Comparison of ENCODE assay signal across 1 cellular context in genomic region chr16:71780521-71781089, GRCh38.
TF ChIP-seq lines count a peak whose summit lies in the region.

No MANE protein-coding gene starts in this region.

TF ChIP-seq in GM23338, 12 proteins besides CTCF, POLR2A, EP300 and RAD21 (continued from another document):
- TF ChIP-seq REST (IDR thresholded peaks at IDR 0.05; ENCODE audit: unreplicated experiment) (no peak), POLR2AphosphoS5 (IDR thresholded peaks at IDR 0.05; ENCODE audit: low read depth) (no peak), EZH2phosphoT487 (IDR thresholded peaks at IDR 0.05; ENCODE audit: unreplicated experiment) (no peak), CREB1 (CRISPR knock-in tag; IDR thresholded peaks at IDR 0.05; ENCODE audit: low read depth) (no peak), ZNF331 (CRISPR knock-in tag; IDR thresholded peaks at IDR 0.05; ENCODE audit: low read depth) (no peak), JUNB (IDR thresholded peaks at IDR 0.05; ENCODE audit: unreplicated experiment) (no peak), ZNF114 (CRISPR knock-in tag; IDR thresholded peaks at IDR 0.05) (no peak), STAT1 (IDR thresholded peaks at IDR 0.05; ENCODE audit: unreplicated experiment) (no peak), ETS1 (IDR thresholded peaks at IDR 0.05) (no peak)
- TF ChIP-seq, protein P1, sequence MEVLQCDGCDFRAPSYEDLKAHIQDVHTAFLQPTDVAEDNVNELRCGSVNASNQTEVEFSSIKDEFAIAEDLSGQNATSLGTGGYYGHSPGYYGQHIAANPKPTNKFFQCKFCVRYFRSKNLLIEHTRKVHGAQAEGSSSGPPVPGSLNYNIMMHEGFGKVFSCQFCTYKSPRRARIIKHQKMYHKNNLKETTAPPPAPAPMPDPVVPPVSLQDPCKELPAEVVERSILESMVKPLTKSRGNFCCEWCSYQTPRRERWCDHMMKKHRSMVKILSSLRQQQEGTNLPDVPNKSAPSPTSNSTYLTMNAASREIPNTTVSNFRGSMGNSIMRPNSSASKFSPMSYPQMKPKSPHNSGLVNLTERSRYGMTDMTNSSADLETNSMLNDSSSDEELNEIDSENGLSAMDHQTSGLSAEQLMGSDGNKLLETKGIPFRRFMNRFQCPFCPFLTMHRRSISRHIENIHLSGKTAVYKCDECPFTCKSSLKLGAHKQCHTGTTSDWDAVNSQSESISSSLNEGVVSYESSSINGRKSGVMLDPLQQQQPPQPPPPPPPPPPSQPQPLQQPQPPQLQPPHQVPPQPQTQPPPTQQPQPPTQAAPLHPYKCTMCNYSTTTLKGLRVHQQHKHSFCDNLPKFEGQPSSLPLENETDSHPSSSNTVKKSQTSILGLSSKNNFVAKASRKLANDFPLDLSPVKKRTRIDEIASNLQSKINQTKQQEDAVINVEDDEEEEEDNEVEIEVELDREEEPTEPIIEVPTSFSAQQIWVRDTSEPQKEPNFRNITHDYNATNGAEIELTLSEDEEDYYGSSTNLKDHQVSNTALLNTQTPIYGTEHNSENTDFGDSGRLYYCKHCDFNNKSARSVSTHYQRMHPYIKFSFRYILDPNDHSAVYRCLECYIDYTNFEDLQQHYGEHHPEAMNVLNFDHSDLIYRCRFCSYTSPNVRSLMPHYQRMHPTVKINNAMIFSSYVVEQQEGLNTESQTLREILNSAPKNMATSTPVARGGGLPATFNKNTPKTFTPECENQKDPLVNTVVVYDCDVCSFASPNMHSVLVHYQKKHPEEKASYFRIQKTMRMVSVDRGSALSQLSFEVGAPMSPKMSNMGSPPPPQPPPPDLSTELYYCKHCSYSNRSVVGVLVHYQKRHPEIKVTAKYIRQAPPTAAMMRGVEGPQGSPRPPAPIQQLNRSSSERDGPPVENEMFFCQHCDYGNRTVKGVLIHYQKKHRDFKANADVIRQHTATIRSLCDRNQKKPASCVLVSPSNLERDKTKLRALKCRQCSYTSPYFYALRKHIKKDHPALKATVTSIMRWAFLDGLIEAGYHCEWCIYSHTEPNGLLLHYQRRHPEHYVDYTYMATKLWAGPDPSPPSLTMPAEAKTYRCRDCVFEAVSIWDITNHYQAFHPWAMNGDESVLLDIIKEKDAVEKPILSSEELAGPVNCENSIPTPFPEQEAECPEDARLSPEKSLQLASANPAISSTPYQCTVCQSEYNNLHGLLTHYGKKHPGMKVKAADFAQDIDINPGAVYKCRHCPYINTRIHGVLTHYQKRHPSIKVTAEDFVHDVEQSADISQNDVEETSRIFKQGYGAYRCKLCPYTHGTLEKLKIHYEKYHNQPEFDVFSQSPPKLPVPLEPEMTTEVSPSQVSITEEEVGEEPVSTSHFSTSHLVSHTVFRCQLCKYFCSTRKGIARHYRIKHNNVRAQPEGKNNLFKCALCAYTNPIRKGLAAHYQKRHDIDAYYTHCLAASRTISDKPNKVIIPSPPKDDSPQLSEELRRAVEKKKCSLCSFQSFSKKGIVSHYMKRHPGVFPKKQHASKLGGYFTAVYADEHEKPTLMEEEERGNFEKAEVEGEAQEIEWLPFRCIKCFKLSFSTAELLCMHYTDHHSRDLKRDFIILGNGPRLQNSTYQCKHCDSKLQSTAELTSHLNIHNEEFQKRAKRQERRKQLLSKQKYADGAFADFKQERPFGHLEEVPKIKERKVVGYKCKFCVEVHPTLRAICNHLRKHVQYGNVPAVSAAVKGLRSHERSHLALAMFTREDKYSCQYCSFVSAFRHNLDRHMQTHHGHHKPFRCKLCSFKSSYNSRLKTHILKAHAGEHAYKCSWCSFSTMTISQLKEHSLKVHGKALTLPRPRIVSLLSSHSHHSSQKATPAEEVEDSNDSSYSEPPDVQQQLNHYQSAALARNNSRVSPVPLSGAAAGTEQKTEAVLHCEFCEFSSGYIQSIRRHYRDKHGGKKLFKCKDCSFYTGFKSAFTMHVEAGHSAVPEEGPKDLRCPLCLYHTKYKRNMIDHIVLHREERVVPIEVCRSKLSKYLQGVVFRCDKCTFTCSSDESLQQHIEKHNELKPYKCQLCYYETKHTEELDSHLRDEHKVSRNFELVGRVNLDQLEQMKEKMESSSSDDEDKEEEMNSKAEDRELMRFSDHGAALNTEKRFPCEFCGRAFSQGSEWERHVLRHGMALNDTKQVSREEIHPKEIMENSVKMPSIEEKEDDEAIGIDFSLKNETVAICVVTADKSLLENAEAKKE (CRISPR knock-in tag; IDR thresholded peaks at IDR 0.05): no peak
